ENCODE assay signal across 29 cellular contexts in the genomic region with DNA sequence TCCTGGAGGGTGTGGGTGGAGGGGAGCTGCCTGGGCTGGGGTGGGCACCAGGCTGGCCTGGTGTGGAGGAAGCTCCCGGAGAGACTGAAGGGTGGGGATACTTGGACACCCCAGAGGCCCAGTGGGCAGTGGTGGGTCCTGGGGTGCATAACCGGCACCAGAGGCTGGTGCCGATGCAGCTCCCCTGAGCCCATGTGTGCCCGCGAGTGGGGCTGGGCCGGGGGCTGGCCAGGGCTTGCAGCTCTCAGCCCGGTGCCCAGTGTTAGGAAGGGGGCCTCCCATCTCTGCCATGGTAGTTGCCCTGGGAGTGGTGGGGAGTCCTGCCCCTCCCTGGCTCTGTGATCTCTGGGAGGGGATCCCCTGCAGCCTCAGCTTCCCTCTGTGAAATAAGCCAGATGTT.
"Had no signal": no experiment of that assay in that cellular context is flagged by ENCODE, and none has a peak within 500 bp of the region (broad histone marks: within the 10 kb centered on the region; RNA-seq: fewer than 3 reads in every experiment).

No MANE protein-coding gene starts in this region.

- H3K4me1 Mint-ChIP-seq: activated naive CD8-positive, alpha-beta T cell treated with anti-CD3 and anti-CD28 coated beads, Interleukin-2, amount 10 ng/mL, durations not matched to agents 7 days and 5 days; WTC11 had no signal

- ATAC-seq: activated CD8-positive, alpha-beta T cell treated with anti-CD3 and anti-CD28 coated beads, Interleukin-2, amount 10 ng/mL, durations not matched to agents 7 days and 5 days; Panc1; SK-N-SH treated with all-trans-retinoic acid at 6 μM for 48 hours; WTC11 had no signal

- H3K9me3 ChIP-seq: adrenal gland, breast epithelium, SJSA1 had no signal

- DNase-seq: activated CD4-positive, alpha-beta T cell treated with anti-CD3 and anti-CD28 coated beads for 48 hours; activated CD4-positive, alpha-beta T cell treated with anti-CD3 and anti-CD28 coated beads, Interleukin-2, amount 50 U/mL, for 4 hours; activated CD4-positive, CD25-positive, alpha-beta regulatory T cell treated with anti-CD3 and anti-CD28 coated beads, Interleukin-2, amount 50 U/mL, for 72 hours; activated CD8-positive, alpha-beta memory T cell treated with anti-CD3 and anti-CD28 coated beads, Interleukin-2, amount 50 U/mL, for 48 hours; activated CD8-positive, alpha-beta T cell treated with anti-CD3 and anti-CD28 coated beads, Interleukin-2, amount 10 ng/mL, durations not matched to agents 7 days and 5 days; activated naive CD4-positive, alpha-beta T cell treated with anti-CD3 and anti-CD28 coated beads, Interleukin-2, amount 50 U/mL, for 16 hours; activated naive CD8-positive, alpha-beta T cell treated with anti-CD3 and anti-CD28 coated beads, Interleukin-2, amount 10 ng/mL, durations not matched to agents 7 days and 5 days; activated T-cell treated with anti-CD3 and anti-CD28 coated beads, Interleukin-2, amount 50 U/mL, for 1 hour; adrenal gland; anterior cingulate cortex; NCI-H1092; NCI-H1417 treated with DMSO at 0.1 percent for 48 hours; NCI-H1694; NCI-H2029 treated with DMSO at 0.1 percent for 48 hours; NCI-H510A treated with DMSO at 0.1 percent for 48 hours; NCI-H69; NK-92 treated with Interleukin-12 subunit alpha and Interleukin-12 subunit beta, amount 100 ng/mL, for 24 hours; OCI-M1; RPMI8226; SHP77; SW 1271 had no signal

- H3K9ac ChIP-seq: KMS-11 had no signal

- H3K27me3 Mint-ChIP-seq: activated naive CD8-positive, alpha-beta T cell treated with anti-CD3 and anti-CD28 coated beads, Interleukin-2, amount 10 ng/mL, durations not matched to agents 7 days and 5 days had no signal

- H3K4me3 ChIP-seq: adrenal gland, breast epithelium, SJSA1 had no signal

- H3K27ac Mint-ChIP-seq: activated CD8-positive, alpha-beta T cell treated with anti-CD3 and anti-CD28 coated beads, Interleukin-2, amount 10 ng/mL, durations not matched to agents 7 days and 5 days; activated naive CD8-positive, alpha-beta T cell treated with anti-CD3 and anti-CD28 coated beads, Interleukin-2, amount 10 ng/mL, durations not matched to agents 7 days and 5 days; IgD-negative memory B cell; T-helper 1 cell treated with Interleukin-12 subunit alpha and Interleukin-12 subunit beta and Interleukin-4 antibody, amounts not matched to agents 30 μg/mL and 1 μg/mL, for 36 hours; WTC11 had no signal

- H3K27me3 ChIP-seq: adrenal gland, breast epithelium, SJSA1 had no signal

- H3K4me1 ChIP-seq: SJSA1 had no signal

- H3K36me3 ChIP-seq: breast epithelium had no signal

- H3K4me2 ChIP-seq: KMS-11 had no signal

- H3K9me3 Mint-ChIP-seq: activated naive CD8-positive, alpha-beta T cell treated with anti-CD3 and anti-CD28 coated beads, Interleukin-2, amount 10 ng/mL, durations not matched to agents 7 days and 5 days; IgD-negative memory B cell; T-helper 1 cell treated with Interleukin-12 subunit alpha and Interleukin-12 subunit beta and Interleukin-4 antibody, amounts not matched to agents 30 μg/mL and 1 μg/mL, for 36 hours; WTC11 had no signal

- H3K4me3 Mint-ChIP-seq: activated CD8-positive, alpha-beta T cell treated with anti-CD3 and anti-CD28 coated beads, Interleukin-2, amount 10 ng/mL, durations not matched to agents 7 days and 5 days; activated naive CD8-positive, alpha-beta T cell treated with anti-CD3 and anti-CD28 coated beads, Interleukin-2, amount 10 ng/mL, durations not matched to agents 7 days and 5 days; IgD-negative memory B cell; T-helper 1 cell treated with Interleukin-12 subunit alpha and Interleukin-12 subunit beta and Interleukin-4 antibody, amounts not matched to agents 30 μg/mL and 1 μg/mL, for 36 hours; WTC11 had no signal

- H3K36me3 Mint-ChIP-seq: activated naive CD8-positive, alpha-beta T cell treated with anti-CD3 and anti-CD28 coated beads, Interleukin-2, amount 10 ng/mL, durations not matched to agents 7 days and 5 days had no signal

- H3K27ac ChIP-seq: KMS-11, SJSA1 had no signal
